1 cellular context compared by ENCODE assay signal in the genomic region with DNA sequence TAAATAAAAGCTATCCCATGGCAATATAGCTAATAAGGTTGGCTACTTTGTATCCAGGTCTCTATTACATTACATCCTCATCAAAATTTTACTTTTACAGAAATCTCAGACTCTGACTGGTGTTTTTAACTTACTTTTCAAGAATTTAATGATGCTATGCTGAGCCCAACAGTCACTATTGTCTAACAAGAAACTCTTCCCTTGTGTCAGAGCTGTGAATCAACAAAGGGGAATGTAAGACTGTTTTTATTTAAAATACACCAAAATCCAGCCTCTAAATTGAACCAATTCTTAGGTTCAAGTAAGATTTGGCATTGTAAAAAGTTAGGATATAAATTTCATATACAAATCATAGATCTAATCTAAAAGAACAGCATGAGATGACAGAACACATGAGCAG.
TF ChIP-seq lines count a peak whose summit lies in the region.

No MANE protein-coding gene starts in this region.

TF ChIP-seq in IMR-90, 13 proteins besides CTCF, POLR2A, EP300 and RAD21 (continued from another document):
- TF ChIP-seq, protein P1, sequence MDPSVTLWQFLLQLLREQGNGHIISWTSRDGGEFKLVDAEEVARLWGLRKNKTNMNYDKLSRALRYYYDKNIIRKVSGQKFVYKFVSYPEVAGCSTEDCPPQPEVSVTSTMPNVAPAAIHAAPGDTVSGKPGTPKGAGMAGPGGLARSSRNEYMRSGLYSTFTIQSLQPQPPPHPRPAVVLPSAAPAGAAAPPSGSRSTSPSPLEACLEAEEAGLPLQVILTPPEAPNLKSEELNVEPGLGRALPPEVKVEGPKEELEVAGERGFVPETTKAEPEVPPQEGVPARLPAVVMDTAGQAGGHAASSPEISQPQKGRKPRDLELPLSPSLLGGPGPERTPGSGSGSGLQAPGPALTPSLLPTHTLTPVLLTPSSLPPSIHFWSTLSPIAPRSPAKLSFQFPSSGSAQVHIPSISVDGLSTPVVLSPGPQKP (IDR thresholded peaks at IDR 0.05; ENCODE audit: borderline replicate concordance, low read depth, low read length): no peak
- no peak for TF ChIP-seq RCOR1 (IDR thresholded peaks at IDR 0.05; ENCODE audit: insufficient replicate concordance, low read length)
